Comparison of ENCODE assay signal across 21 cellular contexts in genomic region chr18:67043276-67043675, GRCh38.
"Had no signal": no experiment of that assay in that cellular context is flagged by ENCODE, and none has a peak within 500 bp of the region (broad histone marks: within the 10 kb centered on the region; RNA-seq: fewer than 3 reads in every experiment).

No MANE protein-coding gene starts in this region.

- ATAC-seq: gastrocnemius medialis; naive thymus-derived CD8-positive, alpha-beta T cell had no signal

- H3K36me3 ChIP-seq: breast epithelium, esophagus squamous epithelium, gastrocnemius medialis, prostate gland, tibial artery had no signal

- H3K27me3 ChIP-seq: breast epithelium, esophagus squamous epithelium, gastrocnemius medialis, tibial artery had no signal

- H3K4me3 ChIP-seq: breast epithelium, coronary artery, esophagus squamous epithelium, gastrocnemius medialis, lung, prostate gland, tibial artery had no signal

- DNase-seq: activated CD4-positive, alpha-beta T cell treated with anti-CD3 and anti-CD28 coated beads for 4 hours; activated CD4-positive, alpha-beta T cell treated with anti-CD3 and anti-CD28 coated beads, Interleukin-2, amount 50 U/mL, for 48 hours; activated CD4-positive, CD25-positive, alpha-beta regulatory T cell; activated CD8-positive, alpha-beta memory T cell treated with anti-CD3 and anti-CD28 coated beads, Interleukin-2, amount 50 U/mL, for 48 hours; activated naive CD4-positive, alpha-beta T cell treated with Interleukin-2 at 50 U/mL for 16 hours; activated naive CD8-positive, alpha-beta T cell treated with anti-CD3 and anti-CD28 coated beads for 36 hours; activated T-cell treated with anti-CD3 and anti-CD28 coated beads, Interleukin-2, amount 50 U/mL, for 48 hours; cerebellar nuclear complex; esophagus squamous epithelium; gastrocnemius medialis; head of caudate nucleus; hypothalamus; naive thymus-derived CD8-positive, alpha-beta T cell; stimulated activated CD4-positive, alpha-beta T cell treated with anti-CD3 and anti-CD28 coated beads, Interleukin-1b, Interleukin-23, amount 100 ng/mL, for 48 hours; substantia nigra; T-helper 1 cell; tibial artery had no signal

- H3K27ac ChIP-seq: breast epithelium, coronary artery, esophagus squamous epithelium, gastrocnemius medialis, prostate gland, tibial artery had no signal

- H3K4me1 ChIP-seq: breast epithelium, esophagus squamous epithelium, gastrocnemius medialis, prostate gland, tibial artery had no signal

- H3K9me3 ChIP-seq: gastrocnemius medialis, prostate gland, tibial artery had no signal
